ENCODE assay signal across 9 cellular contexts in the genomic region with DNA sequence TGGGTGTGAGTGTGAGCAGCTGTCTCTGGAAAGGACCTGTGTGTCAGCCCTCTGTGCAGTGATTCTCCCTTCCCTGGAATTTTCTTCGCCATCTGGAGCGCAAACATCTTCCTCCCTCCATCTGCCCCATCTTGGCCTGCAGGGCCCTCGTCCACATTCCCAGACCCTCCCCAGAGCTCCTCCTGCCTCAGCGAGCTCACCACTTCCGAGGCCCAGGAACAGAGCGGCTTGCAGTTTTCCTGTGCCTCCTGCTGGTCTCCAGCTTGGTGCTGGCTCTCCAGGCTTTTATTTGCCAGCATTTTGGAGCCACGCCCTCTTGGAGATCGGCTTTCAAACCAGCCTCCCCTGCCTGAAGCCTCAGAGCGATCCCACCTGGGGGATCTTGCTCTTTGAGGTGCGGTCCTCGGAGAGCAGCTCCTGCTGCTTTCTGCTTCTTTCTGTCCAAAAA. TPM values are rescaled to one million over a fixed set of nuclear protein-coding genes. Genes with fewer than 3 reads are reported as not detected.
DNase-seq lines count a peak whose midpoint lies in the region; ATAC-seq and TF ChIP-seq lines count a peak whose summit lies in the region.
"Had no signal": no experiment of that assay in that cellular context is flagged by ENCODE, and none has a peak within 500 bp of the region (broad histone marks: within the 10 kb centered on the region; RNA-seq: fewer than 3 reads in every experiment).

Gene GPHA2, minus strand, starts transcription at position 260 of the 448 bp plus-strand sequence. CDS start 433 bp downstream, outside the sequence.

- no peak for TF ChIP-seq CTCF in epithelial cell of esophagus (IDR thresholded peaks at IDR 0.05; ENCODE audit: insufficient read depth, low read depth, low read length, missing control alignments)

- DNase-seq in DMS79 treated with DMSO at 0.1 percent for 48 hours (lab: John Stamatoyannopoulos, UW) (peak; percentile 22), DMS79 (lab: John Stamatoyannopoulos, UW) (no peak), NCI-H345 treated with DMSO at 0.1 percent for 48 hours (lab: John Stamatoyannopoulos, UW; ENCODE audit: unreplicated experiment) (peak; percentile 47), epithelial cell of esophagus (ENCODE audit: low read depth) (peak; percentile 11), posterior vena cava (ENCODE audit: low spot score) (peak; percentile 43), RKO (ENCODE audit: low spot score) (no peak)
- no peak for DNase-seq in NK-92 treated with Interleukin-12 subunit alpha and Interleukin-12 subunit beta, amount 100 ng/mL, for 24 hours (lab: John Stamatoyannopoulos, UW)
- DNase-seq: NCI-H1436 had no signal

- intact Hi-C loops in posterior vena cava (cut with DNase I) = no loop called here

- no peak for ATAC-seq in HG03045 (IDR thresholded peaks at IDR 0.05; ENCODE audit: unreplicated experiment)

- H3K4me3 ChIP-seq in epithelial cell of esophagus (ENCODE audit: low read length) = no peak within 1 kb of the TSS

RNA-seq across cellular contexts. Expression of gene GPHA2, which starts in this region (rescaled TPM):
- total RNA-seq in posterior vena cava = not detected

Comparison
In these comparisons a context has a peak if more than half of its experiments do, and no peak if none do; other contexts are left out.
1. DNase-seq: peak in DMS79 treated with DMSO at 0.1 percent for 48 hours (single experiment), NCI-H345 treated with DMSO at 0.1 percent for 48 hours (single experiment) and epithelial cell of esophagus (single experiment); none in DMS79 (single experiment), RKO (single experiment) and NK-92 treated with Interleukin-12 subunit alpha and Interleukin-12 subunit beta, amount 100 ng/mL, for 24 hours (single experiment).
2. Peak in DNase-seq in posterior vena cava; RNA of the gene not detected or under 1 TPM.